ENCODE assay signal across 17 cellular contexts in the genomic region with DNA sequence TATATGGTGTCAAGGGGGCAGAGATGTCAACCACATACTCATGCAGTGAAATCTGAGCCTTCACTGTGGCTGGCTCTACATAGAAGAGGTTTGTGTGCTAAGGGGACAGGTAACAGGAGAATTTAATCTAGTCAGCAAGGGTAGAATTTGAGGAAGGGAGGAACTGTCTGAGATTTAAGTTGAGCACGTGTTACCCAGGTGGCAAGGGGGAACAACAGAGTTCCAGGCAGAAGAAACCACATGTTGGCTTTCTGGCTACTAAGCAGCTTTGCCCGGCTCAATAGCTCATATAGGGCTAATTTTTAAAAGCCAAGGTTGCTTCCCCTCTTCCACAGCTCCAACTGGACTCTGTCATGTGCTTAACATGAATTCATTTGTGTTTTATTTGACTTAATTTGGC.
DNase-seq lines count a peak whose midpoint lies in the region; TF ChIP-seq lines count a peak whose summit lies in the region.
"Had no signal": no experiment of that assay in that cellular context is flagged by ENCODE, and none has a peak within 500 bp of the region (broad histone marks: within the 10 kb centered on the region; RNA-seq: fewer than 3 reads in every experiment).

No MANE protein-coding gene starts in this region.

- no peak for TF ChIP-seq CTCF in chondrocyte (IDR thresholded peaks at IDR 0.05)

- H3K9ac ChIP-seq in endocrine pancreas (ENCODE audit: control insufficient read depth, insufficient read depth, low read length) = no peak overlapping the region

- no peak overlapping the region for H3K4me3 Mint-ChIP-seq in activated CD4-positive, alpha-beta T cell treated with anti-CD3 and anti-CD28 coated beads, Interleukin-2, amount 10 ng/mL, durations not matched to agents 24 days and 14 days
- H3K4me3 Mint-ChIP-seq in chondrocyte (ENCODE audit: unreplicated experiment) = no peak overlapping the region
- H3K4me3 Mint-ChIP-seq: CD8-positive, alpha-beta T cell; GM23338; H9 had no signal

- H3K36me3 ChIP-seq in endocrine pancreas (ENCODE audit: control insufficient read depth, insufficient read depth, low read length) = no peaks in the 10 kb centered on the region

- H3K4me1 ChIP-seq in endocrine pancreas (ENCODE audit: control insufficient read depth, insufficient read depth, low read length) = no peaks in the 10 kb centered on the region
- H3K4me1 ChIP-seq: Caco-2 had no signal

- H3K9me3 ChIP-seq in endocrine pancreas (ENCODE audit: control insufficient read depth, low read length) = no peaks in the 10 kb centered on the region
- H3K9me3 ChIP-seq: Caco-2 had no signal

- no peaks in the 10 kb centered on the region for H3K36me3 Mint-ChIP-seq in activated CD4-positive, alpha-beta T cell treated with anti-CD3 and anti-CD28 coated beads, Interleukin-2, amount 10 ng/mL, durations not matched to agents 24 days and 14 days (ENCODE audit: low read depth)
- H3K36me3 Mint-ChIP-seq in chondrocyte (ENCODE audit: low read depth) = no peaks in the 10 kb centered on the region
- H3K36me3 Mint-ChIP-seq: CD8-positive, alpha-beta T cell had no signal

- H3K27me3 ChIP-seq in endocrine pancreas (ENCODE audit: control insufficient read depth, insufficient read depth, low read length) = no peaks in the 10 kb centered on the region

- no peak overlapping the region for H3K27ac Mint-ChIP-seq in activated CD4-positive, alpha-beta T cell treated with anti-CD3 and anti-CD28 coated beads, Interleukin-2, amount 10 ng/mL, durations not matched to agents 24 days and 14 days
- no peak overlapping the region for H3K27ac Mint-ChIP-seq in chondrocyte (ENCODE audit: unreplicated experiment)
- H3K27ac Mint-ChIP-seq: CD8-positive, alpha-beta T cell; GM23338; H9 had no signal

- no peaks in the 10 kb centered on the region for H3K4me1 Mint-ChIP-seq in activated CD4-positive, alpha-beta T cell treated with anti-CD3 and anti-CD28 coated beads, Interleukin-2, amount 10 ng/mL, durations not matched to agents 24 days and 14 days
- H3K4me1 Mint-ChIP-seq in chondrocyte (ENCODE audit: low read depth) = no peaks in the 10 kb centered on the region

- H3K4me3 ChIP-seq in endocrine pancreas (ENCODE audit: control insufficient read depth, insufficient read depth, low read length) = peak overlapping the region; percentile 49
- H3K4me3 ChIP-seq: GM12878, GM23338 had no signal

- no peaks in the 10 kb centered on the region for H3K9me3 Mint-ChIP-seq in activated CD4-positive, alpha-beta T cell treated with anti-CD3 and anti-CD28 coated beads, Interleukin-2, amount 10 ng/mL, durations not matched to agents 24 days and 14 days
- H3K9me3 Mint-ChIP-seq in chondrocyte (ENCODE audit: low read depth) = peaks cover 5% of the 10 kb centered on the region
- H3K9me3 Mint-ChIP-seq: H9 had no signal

- H3K27me3 Mint-ChIP-seq in activated CD4-positive, alpha-beta T cell treated with anti-CD3 and anti-CD28 coated beads, Interleukin-2, amount 10 ng/mL, durations not matched to agents 24 days and 14 days = no peaks in the 10 kb centered on the region
- no peaks in the 10 kb centered on the region for H3K27me3 Mint-ChIP-seq in chondrocyte (ENCODE audit: low read depth)

- DNase-seq in NCI-H526 (lab: John Stamatoyannopoulos, UW) (peak; percentile 16 to 18), NCI-H526 treated with DMSO at 0.1 percent for 48 hours (lab: John Stamatoyannopoulos, UW) (no peak), NCI-H2029 (lab: John Stamatoyannopoulos, UW) (peak; percentile 35), NCI-H2029 treated with DMSO at 0.1 percent for 48 hours (lab: John Stamatoyannopoulos, UW) (peak; percentile 30), chondrocyte (ENCODE audit: low spot score) (no peak), DMS79 (lab: John Stamatoyannopoulos, UW) (no peak)
- no peak for DNase-seq in activated CD4-positive, alpha-beta T cell treated with anti-CD3 and anti-CD28 coated beads, Interleukin-2, amount 10 ng/mL, durations not matched to agents 24 days and 14 days
- DNase-seq: C1 segment of cervical spinal cord; Caco-2; CD8-positive, alpha-beta T cell; DMS153; EL; GDM1; H9 had no signal

- intact Hi-C loops in activated CD4-positive, alpha-beta T cell treated with anti-CD3 and anti-CD28 coated beads, Interleukin-2, amount 10 ng/mL, durations not matched to agents 24 days and 14 days (cut with micrococcal nuclease) = no loop called here

Comparison
In these comparisons a context has a peak if more than half of its experiments do, and no peak if none do; other contexts are left out.
1. DNase-seq: peak in NCI-H526 (2 of 2), NCI-H2029 (single experiment) and NCI-H2029 treated with DMSO at 0.1 percent for 48 hours (single experiment); none in NCI-H526 treated with DMSO at 0.1 percent for 48 hours (single experiment), activated CD4-positive, alpha-beta T cell treated with anti-CD3 and anti-CD28 coated beads, Interleukin-2, amount 10 ng/mL, durations not matched to agents 24 days and 14 days (single experiment), chondrocyte (single experiment) and DMS79 (single experiment).